In genomic region chr9:131776473-131776872, GRCh38 we compare ENCODE assay signal across 9 cellular contexts. TPM values are rescaled to one million over a fixed set of nuclear protein-coding genes. Genes with fewer than 3 reads are reported as not detected.
DNase-seq lines count a peak whose midpoint lies in the region; ATAC-seq, FAIRE-seq and TF ChIP-seq lines count a peak whose summit lies in the region.
"Had no signal": no experiment of that assay in that cellular context is flagged by ENCODE, and none has a peak within 500 bp of the region (broad histone marks: within the 10 kb centered on the region; RNA-seq: fewer than 3 reads in every experiment).

No MANE protein-coding gene starts in this region.

- 17 to 18% methylated on average over 7 of the region's 7 CpGs for WGBS in heart right ventricle, 2 donors
- 18 to 26% methylated on average over 4 to 7 of the region's 7 CpGs for WGBS in testis, 2 donors

- no peak for TF ChIP-seq POLR2A in testis (IDR thresholded peaks at IDR 0.05)
- no peak for TF ChIP-seq POLR2A in GM12892 (IDR thresholded peaks at IDR 0.05; ENCODE audit: low read depth, low read length)

- intact Hi-C loops in heart right ventricle (cut with DNase I) = loop anchor here in 1 of 10 donors (10.0 kb wide), 2 partner anchors 338 to 458 kb away; no protein-coding TSS in a partner anchor
- intact Hi-C loops in Right ventricle myocardium superior (cut with DNase I) = no loop called here
- intact Hi-C loops in testis (cut with DNase I; ENCODE audit: low total_unique reads) = no loop called here

- ATAC-seq in heart right ventricle (peak in 2 of 8 donors; percentile 51), Right ventricle myocardium superior (ENCODE audit: poor library complexity) (no peak), HG02763 (IDR thresholded peaks at IDR 0.05; ENCODE audit: unreplicated experiment) (no peak)

- TF ChIP-seq CTCF in heart right ventricle (IDR thresholded peaks at IDR 0.05) (no peak), foreskin fibroblast (IDR thresholded peaks at IDR 0.05; ENCODE audit: low read depth, low read length) (no peak), testis (IDR thresholded peaks at IDR 0.05) (no peak)

- H3K9me3 ChIP-seq in heart right ventricle = peaks cover 0 to 5% (median 0%) of the 10 kb centered on the region in 11 donors
- H3K9me3 ChIP-seq in testis = no peaks in the 10 kb centered on the region

- H3K4me3 ChIP-seq in heart right ventricle = no peak overlapping the region
- H3K4me3 ChIP-seq in foreskin fibroblast (ENCODE audit: low read depth in 1 of 2, low read length in 2 of 2) = no peak overlapping the region
- no peak overlapping the region for H3K4me3 ChIP-seq in testis

- no peaks in the 10 kb centered on the region for H3K36me3 ChIP-seq in heart right ventricle
- H3K36me3 ChIP-seq in testis (ENCODE audit: low read depth, missing control alignments) = no peaks in the 10 kb centered on the region

- peaks cover 0 to 15% (median 0%) of the 10 kb centered on the region in 7 donors for H3K27me3 ChIP-seq in heart right ventricle
- H3K27me3 ChIP-seq in testis = no peaks in the 10 kb centered on the region

- peak; percentile 12 to 28 for DNase-seq in heart right ventricle
- DNase-seq in Right ventricle myocardium superior = no peak
- DNase-seq in T1000 (lab: John Stamatoyannopoulos, UW) = peak; percentile 4
- peak; percentile 11 to 64 for DNase-seq in foreskin fibroblast
- DNase-seq in testis = peak; percentile 19
- DNase-seq in GOT3 (lab: John Stamatoyannopoulos, UW) = no peak
- no peak for DNase-seq in GM12892 (ENCODE audit: insufficient read length)
- DNase-seq: NCI-H1930 had no signal

- no peaks in the 10 kb centered on the region for H3K4me1 ChIP-seq in heart right ventricle
- no peaks in the 10 kb centered on the region for H3K4me1 ChIP-seq in testis

- H3K27ac ChIP-seq in heart right ventricle (no peak overlapping the region), testis (no peak overlapping the region)

- no peak for FAIRE-seq in GM12892 (lab: Jason Lieb, UNC)

RNA-seq across cellular contexts. Expression of gene RAPGEF1, which starts 36.6 kb away (rescaled TPM):
- 100 to 1,000 TPM in 7 of 10 donors, 10 to 100 TPM in 3; 84.0 to 135 (median 120) TPM for total RNA-seq in heart right ventricle
- polyA plus RNA-seq in heart right ventricle = 10 to 100 TPM; 39.6 to 39.9 TPM
- total RNA-seq in Right ventricle myocardium superior = 119 TPM
- 10 to 100 TPM; 55.8 to 56.9 TPM for total RNA-seq in testis
- polyA plus RNA-seq in testis (ENCODE audit: insufficient read depth, low read depth, low replicate concordance) = 36.1 TPM
- 58.6 TPM for polyA plus RNA-seq in GM12892 (2012; ENCODE audit: missing spikeins)

Comparison
In these comparisons a context has a peak if more than half of its experiments do, and no peak if none do; other contexts are left out.
1. DNase-seq: peak in heart right ventricle (2 of 2), T1000 (single experiment), foreskin fibroblast (2 of 2) and testis (single experiment); none in Right ventricle myocardium superior (single experiment), GOT3 (single experiment) and GM12892 (single experiment).